Comparison of ENCODE assay signal across 1 cellular context in the genomic region with DNA sequence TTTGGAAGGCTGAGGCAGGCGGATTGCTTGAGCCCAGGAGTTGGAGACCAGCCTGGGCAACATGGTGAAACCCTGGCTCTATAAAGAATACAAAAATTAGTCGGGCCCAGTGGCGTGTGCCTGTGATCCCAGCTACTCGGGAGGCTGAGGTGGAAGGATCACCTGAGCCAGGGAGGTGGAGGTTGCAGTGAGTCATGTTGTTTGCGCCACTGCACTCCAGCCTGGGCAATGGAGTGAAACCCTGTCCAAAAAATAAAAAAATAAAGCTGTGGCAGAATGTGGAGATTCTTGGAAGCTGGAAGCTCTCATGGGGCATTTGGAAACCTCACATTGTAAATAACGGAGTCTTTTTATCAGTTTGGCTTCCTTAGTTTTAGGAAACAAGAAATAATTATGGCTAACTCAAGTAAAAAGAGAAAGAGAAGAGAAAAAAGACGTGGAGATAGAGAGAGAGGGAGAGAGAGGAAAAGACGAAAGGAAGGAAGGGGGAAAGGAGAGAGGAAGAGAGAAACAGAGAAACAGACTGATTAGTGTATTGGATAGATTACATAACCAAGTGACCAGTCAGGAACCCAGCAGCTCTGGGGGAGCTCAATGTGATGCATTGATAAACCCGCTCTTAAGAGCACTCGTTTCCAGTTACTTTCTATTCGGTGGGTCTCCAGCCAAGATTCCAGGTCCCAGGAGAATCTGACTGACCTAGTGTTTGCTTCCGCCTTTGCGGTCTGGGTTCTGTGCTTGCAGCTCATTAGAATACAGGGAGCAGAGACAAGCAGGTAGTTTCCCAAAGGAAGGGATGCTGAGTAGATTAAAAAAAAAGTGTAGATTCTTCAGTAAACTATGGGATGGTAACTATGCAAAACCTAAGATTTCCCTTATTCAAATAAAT.
TF ChIP-seq lines count a peak whose summit lies in the region.

No MANE protein-coding gene starts in this region.

TF ChIP-seq in K562, 482 proteins besides CTCF, POLR2A, EP300 and RAD21 (continued from another document):
- TF ChIP-seq HNRNPUL1 (IDR thresholded peaks at IDR 0.05; ENCODE audit: low read length) (no peak), SMARCE1 (IDR thresholded peaks at IDR 0.05) (peak; percentile 59; the same call in 1 of the 2 replicates), ESRRA (IDR thresholded peaks at IDR 0.05; ENCODE audit: borderline replicate concordance, low read depth) (peak; percentile 27; the same call in 1 of the 2 replicates), MTA2 (IDR thresholded peaks at IDR 0.05; ENCODE audit: low read depth) (peak; percentile 30; the same call in 1 of the 2 replicates), DPF2 (IDR thresholded peaks at IDR 0.05) (peak; percentile 77), MCM5 (IDR thresholded peaks at IDR 0.05; ENCODE audit: low read depth) (no peak), ZNF384 (IDR thresholded peaks at IDR 0.05; ENCODE audit: low read depth, low read length) (no peak), ZNF12 (CRISPR knock-in tag; IDR thresholded peaks at IDR 0.05) (no peak), FOXK2 (conservative IDR thresholded peaks at IDR 0.05 in 1 of 2, IDR thresholded peaks at IDR 0.05 in 1 of 2; ENCODE audit: low read depth in 2 of 2) (peak; percentile 45 to 63; a peak in 2 of 4 replicates), CXXC5 (CRISPR knock-in tag; IDR thresholded peaks at IDR 0.05) (0 out of 2 replicates have a peak, but pooled peaks have one; percentile 25), MED1 (CRISPR knock-in tag; IDR thresholded peaks at IDR 0.05; ENCODE audit: borderline replicate concordance) (no peak), CBFA2T2 (conservative IDR thresholded peaks at IDR 0.05) (no peak; the same call in 1 of the 2 replicates), CBFA2T3 (IDR thresholded peaks at IDR 0.05) (peak; percentile 64), HLTF (IDR thresholded peaks at IDR 0.05) (no peak), POLR2AphosphoS5 (IDR thresholded peaks at IDR 0.05; ENCODE audit: control insufficient read depth, insufficient read depth, low read depth, low read length) (peak; percentile 28; the same call in 1 of the 2 replicates), SUPT5H (IDR thresholded peaks at IDR 0.05) (peak; percentile 16; the same call in 1 of the 2 replicates)
- TF ChIP-seq, protein P1, sequence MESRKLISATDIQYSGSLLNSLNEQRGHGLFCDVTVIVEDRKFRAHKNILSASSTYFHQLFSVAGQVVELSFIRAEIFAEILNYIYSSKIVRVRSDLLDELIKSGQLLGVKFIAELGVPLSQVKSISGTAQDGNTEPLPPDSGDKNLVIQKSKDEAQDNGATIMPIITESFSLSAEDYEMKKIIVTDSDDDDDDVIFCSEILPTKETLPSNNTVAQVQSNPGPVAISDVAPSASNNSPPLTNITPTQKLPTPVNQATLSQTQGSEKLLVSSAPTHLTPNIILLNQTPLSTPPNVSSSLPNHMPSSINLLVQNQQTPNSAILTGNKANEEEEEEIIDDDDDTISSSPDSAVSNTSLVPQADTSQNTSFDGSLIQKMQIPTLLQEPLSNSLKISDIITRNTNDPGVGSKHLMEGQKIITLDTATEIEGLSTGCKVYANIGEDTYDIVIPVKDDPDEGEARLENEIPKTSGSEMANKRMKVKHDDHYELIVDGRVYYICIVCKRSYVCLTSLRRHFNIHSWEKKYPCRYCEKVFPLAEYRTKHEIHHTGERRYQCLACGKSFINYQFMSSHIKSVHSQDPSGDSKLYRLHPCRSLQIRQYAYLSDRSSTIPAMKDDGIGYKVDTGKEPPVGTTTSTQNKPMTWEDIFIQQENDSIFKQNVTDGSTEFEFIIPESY (CRISPR knock-in tag; IDR thresholded peaks at IDR 0.05): peak; percentile 21; the same call in 1 of the 2 replicates
- TF ChIP-seq, protein P2, sequence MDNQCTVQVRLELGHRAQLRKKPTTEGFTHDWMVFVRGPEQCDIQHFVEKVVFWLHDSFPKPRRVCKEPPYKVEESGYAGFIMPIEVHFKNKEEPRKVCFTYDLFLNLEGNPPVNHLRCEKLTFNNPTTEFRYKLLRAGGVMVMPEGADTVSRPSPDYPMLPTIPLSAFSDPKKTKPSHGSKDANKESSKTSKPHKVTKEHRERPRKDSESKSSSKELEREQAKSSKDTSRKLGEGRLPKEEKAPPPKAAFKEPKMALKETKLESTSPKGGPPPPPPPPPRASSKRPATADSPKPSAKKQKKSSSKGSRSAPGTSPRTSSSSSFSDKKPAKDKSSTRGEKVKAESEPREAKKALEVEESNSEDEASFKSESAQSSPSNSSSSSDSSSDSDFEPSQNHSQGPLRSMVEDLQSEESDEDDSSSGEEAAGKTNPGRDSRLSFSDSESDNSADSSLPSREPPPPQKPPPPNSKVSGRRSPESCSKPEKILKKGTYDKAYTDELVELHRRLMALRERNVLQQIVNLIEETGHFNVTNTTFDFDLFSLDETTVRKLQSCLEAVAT (IDR thresholded peaks at IDR 0.05): peak in 1 of 2 experiments; percentile 76; a peak in 1 of 4 replicates
